In the genomic region with DNA sequence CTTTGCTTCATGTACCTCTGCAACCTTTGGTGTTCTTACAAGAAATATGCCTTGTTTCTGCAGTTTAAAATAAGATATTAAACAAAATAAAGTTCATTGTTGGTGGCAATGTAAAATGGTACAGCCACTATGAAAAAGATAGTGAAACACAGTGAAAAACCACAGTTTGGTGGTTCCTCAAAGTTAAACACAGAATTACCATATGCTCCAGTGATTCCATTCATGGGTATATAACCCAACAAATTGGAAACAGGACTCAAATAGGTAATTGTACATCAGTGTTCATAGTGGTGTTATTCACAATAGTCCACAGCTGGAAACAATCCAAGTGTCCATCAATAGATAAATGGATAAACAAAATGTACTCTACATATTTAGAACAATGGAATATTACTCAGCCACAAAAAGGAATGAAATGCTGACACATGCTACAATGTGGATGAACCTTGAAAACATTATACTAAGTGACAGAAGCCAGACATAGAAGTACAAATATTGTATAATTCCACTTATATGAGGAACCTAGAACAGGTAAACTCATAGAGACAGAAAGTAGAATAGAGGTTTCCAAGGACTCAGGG, we compare ENCODE assay signal across 1 cellular context.
TF ChIP-seq lines count a peak whose summit lies in the region.

No MANE protein-coding gene starts in this region.

TF ChIP-seq in HCT116, 20 proteins besides CTCF, POLR2A, EP300 and RAD21:
- TF ChIP-seq MAX (IDR thresholded peaks at IDR 0.05): no peak
- 0 out of 2 replicates have a peak, but pooled peaks have one; percentile 14 for TF ChIP-seq CBX3 (IDR thresholded peaks at IDR 0.05; ENCODE audit: low read depth)
